In the genomic region with DNA sequence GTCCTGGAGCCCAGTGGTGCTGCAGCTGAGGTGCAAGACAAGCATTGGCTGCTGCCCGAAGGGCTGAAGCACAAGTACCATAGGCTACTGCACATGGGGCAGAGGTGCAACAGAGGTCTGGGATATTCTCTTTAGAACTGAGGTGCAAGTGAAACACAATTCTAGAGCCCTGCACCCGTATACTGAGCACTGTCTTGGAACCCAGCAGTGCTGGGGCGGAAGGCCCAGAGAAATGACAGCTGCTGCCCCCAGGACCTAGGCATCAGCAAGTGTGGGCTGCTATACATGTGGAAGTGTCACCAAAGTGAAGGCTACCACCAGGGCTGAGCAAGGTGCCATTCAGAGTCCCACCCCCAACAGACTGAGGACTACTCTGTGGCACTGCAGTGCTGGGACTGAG, we compare ENCODE assay signal across 24 cellular contexts.
"Had no signal": no experiment of that assay in that cellular context is flagged by ENCODE, and none has a peak within 500 bp of the region (broad histone marks: within the 10 kb centered on the region; RNA-seq: fewer than 3 reads in every experiment).

No MANE protein-coding gene starts in this region.

- DNase-seq: colonic mucosa; effector memory CD4-positive, alpha-beta T cell; esophagus squamous epithelium; foreskin melanocyte; immature natural killer cell; islet precursor cell; kidney glomerular epithelial cell; left colon; nephron progenitor cell; occipital lobe; ovary; psoas muscle; stimulated activated CD4-positive, alpha-beta T cell treated with anti-CD3 and anti-CD28 coated beads, Interleukin-2, amount 100 ng/mL, for 24 hours; stimulated activated CD4-positive, alpha-beta T cell treated with anti-CD3 and anti-CD28 coated beads, Interleukin-4, amount 100 ng/mL, for 24 hours; stimulated activated naive B cell treated with anti-CD40 and anti-IgM and Interleukin-4, amounts not matched to agents 10 μg/mL and 1 μg/mL and 100 μg/mL, for 72 hours; stomach; thyroid gland; trophoblast cell had no signal

- H3K4me1 ChIP-seq: colonic mucosa, esophagus squamous epithelium, psoas muscle, sigmoid colon, stomach, thyroid gland had no signal

- H3K27ac ChIP-seq: colonic mucosa, esophagus squamous epithelium, ovary, psoas muscle, sigmoid colon, stomach, thyroid gland had no signal

- H3K4me3 ChIP-seq: colonic mucosa, esophagus squamous epithelium, lung, ovary, psoas muscle, sigmoid colon, stomach, thyroid gland had no signal

- H3K27me3 ChIP-seq: colonic mucosa, esophagus squamous epithelium, ovary, sigmoid colon, stomach, thyroid gland had no signal

- H3K27me3 Mint-ChIP-seq: central memory CD8-positive, alpha-beta T cell; dendritic cell treated with granulocyte-macrophage colony-stimulating factor and Interleukin-4, amounts not matched to agents 40 ng/mL and 50 ng/mL, for 4 days; memory B cell; stimulated activated naive B cell treated with anti-CD40 and anti-IgM and Interleukin-4, amounts not matched to agents 10 μg/mL and 1 μg/mL and 100 μg/mL, for 72 hours had no signal

- H3K4me1 Mint-ChIP-seq: central memory CD8-positive, alpha-beta T cell; immature natural killer cell; memory B cell; nephron progenitor cell; stimulated activated naive B cell treated with anti-CD40 and anti-IgM and Interleukin-4, amounts not matched to agents 10 μg/mL and 1 μg/mL and 100 μg/mL, for 72 hours had no signal

- H3K9me3 Mint-ChIP-seq: dendritic cell treated with granulocyte-macrophage colony-stimulating factor and Interleukin-4, amounts not matched to agents 40 ng/mL and 50 ng/mL, for 4 days; nephron progenitor cell; stimulated activated naive B cell treated with anti-CD40 and anti-IgM and Interleukin-4, amounts not matched to agents 10 μg/mL and 1 μg/mL and 100 μg/mL, for 72 hours had no signal

- H3K27ac Mint-ChIP-seq: dendritic cell treated with granulocyte-macrophage colony-stimulating factor and Interleukin-4, amounts not matched to agents 40 ng/mL and 50 ng/mL, for 4 days; immature natural killer cell; memory B cell; nephron progenitor cell; stimulated activated naive B cell treated with anti-CD40 and anti-IgM and Interleukin-4, amounts not matched to agents 10 μg/mL and 1 μg/mL and 100 μg/mL, for 72 hours had no signal

- H3K9me3 ChIP-seq: colonic mucosa, esophagus squamous epithelium, ovary, psoas muscle, sigmoid colon, stomach, thyroid gland had no signal

- H3K36me3 ChIP-seq: colonic mucosa, esophagus squamous epithelium, ovary, sigmoid colon, stomach, thyroid gland had no signal

- H3K36me3 Mint-ChIP-seq: immature natural killer cell; memory B cell; stimulated activated naive B cell treated with anti-CD40 and anti-IgM and Interleukin-4, amounts not matched to agents 10 μg/mL and 1 μg/mL and 100 μg/mL, for 72 hours had no signal

- ATAC-seq: left colon, right cardiac atrium had no signal

- H3K4me3 Mint-ChIP-seq: central memory CD8-positive, alpha-beta T cell; dendritic cell treated with granulocyte-macrophage colony-stimulating factor and Interleukin-4, amounts not matched to agents 40 ng/mL and 50 ng/mL, for 4 days; immature natural killer cell; memory B cell; nephron progenitor cell; stimulated activated naive B cell treated with anti-CD40 and anti-IgM and Interleukin-4, amounts not matched to agents 10 μg/mL and 1 μg/mL and 100 μg/mL, for 72 hours had no signal
